In genomic region chr7:120805636-120806388, GRCh38 we compare ENCODE assay signal across 8 cellular contexts. TPM values are rescaled to one million over a fixed set of nuclear protein-coding genes. Genes with fewer than 3 reads are reported as not detected.
A peak's percentile ranks its signal among the peaks of the same experiment; 100 is the strongest.
DNase-seq lines count a peak whose midpoint lies in the region; ATAC-seq, FAIRE-seq and TF ChIP-seq lines count a peak whose summit lies in the region.

No MANE protein-coding gene starts in this region.

- H3K27ac Mint-ChIP-seq in activated T-cell treated with anti-CD3 and anti-CD28 coated beads, Interleukin-2, amount 50 U/mL, for 24 hours = no peak overlapping the region

- H3K36me3 Mint-ChIP-seq in activated T-cell treated with anti-CD3 and anti-CD28 coated beads, Interleukin-2, amount 50 U/mL, for 24 hours (ENCODE audit: low read depth) = no peaks in the 10 kb centered on the region

- no peak overlapping the region for H3K4me3 ChIP-seq in bronchial epithelial cell (ENCODE audit: low read depth, low read length)

- peaks cover 12% of the 10 kb centered on the region for H3K27me3 Mint-ChIP-seq in activated T-cell treated with anti-CD3 and anti-CD28 coated beads, Interleukin-2, amount 50 U/mL, for 24 hours

- H3K4me1 Mint-ChIP-seq in activated T-cell treated with anti-CD3 and anti-CD28 coated beads, Interleukin-2, amount 50 U/mL, for 24 hours (ENCODE audit: low read depth) = no peaks in the 10 kb centered on the region

- no peaks in the 10 kb centered on the region for H3K27me3 ChIP-seq in bronchial epithelial cell (ENCODE audit: control insufficient read depth, insufficient read depth, low read length)

- no peaks in the 10 kb centered on the region for H3K36me3 ChIP-seq in bronchial epithelial cell (ENCODE audit: control insufficient read depth, insufficient read depth, low read length)

- H3K9me3 Mint-ChIP-seq in activated T-cell treated with anti-CD3 and anti-CD28 coated beads, Interleukin-2, amount 50 U/mL, for 24 hours = no peaks in the 10 kb centered on the region

- no peak overlapping the region for H3K4me3 Mint-ChIP-seq in activated T-cell treated with anti-CD3 and anti-CD28 coated beads, Interleukin-2, amount 50 U/mL, for 24 hours

- DNase-seq in activated T-cell treated with anti-CD3 and anti-CD28 coated beads for 24 hours (ENCODE audit: low read depth) = peak; percentile 24
- DNase-seq in activated T-cell treated with anti-CD3 and anti-CD28 coated beads, Interleukin-2, amount 50 U/mL, for 24 hours = no peak
- peak; percentile 46 for DNase-seq in NCI-H1105 (lab: John Stamatoyannopoulos, UW)
- DNase-seq in T follicular helper cell (ENCODE audit: low read depth) = peak; percentile 25
- peak; percentile 41 for DNase-seq in bronchial epithelial cell (ENCODE audit: low read depth)
- peak in 1 of 2 donors; percentile 53 for DNase-seq in left colon
- peak; percentile 19 for DNase-seq in stimulated activated CD8-positive, alpha-beta memory T cell treated with anti-CD3 and anti-CD28 coated beads, Interleukin-12 subunit alpha, Interleukin-12 subunit beta, amount 100 ng/mL, for 1 hour (ENCODE audit: low read depth)

- intact Hi-C loops in left colon (cut with DNase I, micrococcal nuclease) = loop anchor here in 1 of 2 donors (5.0 to 10.0 kb wide), 2 partner anchors 136 to 299 kb away; no protein-coding TSS in a partner anchor

- peak; percentile 53 for ATAC-seq in HG02610 (IDR thresholded peaks at IDR 0.05; ENCODE audit: unreplicated experiment)
- peak; percentile 56 for ATAC-seq in left colon

- FAIRE-seq in bronchial epithelial cell (lab: Jason Lieb, UNC) = no peak

- TF ChIP-seq CTCF in bronchial epithelial cell (IDR thresholded peaks at IDR 0.05; ENCODE audit: insufficient read depth, low read length, severe bottlenecking) = peak; percentile 77

RNA-seq across cellular contexts. Expression of gene TSPAN12, which starts 52.1 kb away (rescaled TPM):
- total RNA-seq in bronchial epithelial cell = 1.6 and 2.7 TPM in 2 replicates
- 10 to 100 TPM; 30.3 to 32.1 TPM for total RNA-seq in left colon
